22 cellular contexts compared by ENCODE assay signal in the genomic region with DNA sequence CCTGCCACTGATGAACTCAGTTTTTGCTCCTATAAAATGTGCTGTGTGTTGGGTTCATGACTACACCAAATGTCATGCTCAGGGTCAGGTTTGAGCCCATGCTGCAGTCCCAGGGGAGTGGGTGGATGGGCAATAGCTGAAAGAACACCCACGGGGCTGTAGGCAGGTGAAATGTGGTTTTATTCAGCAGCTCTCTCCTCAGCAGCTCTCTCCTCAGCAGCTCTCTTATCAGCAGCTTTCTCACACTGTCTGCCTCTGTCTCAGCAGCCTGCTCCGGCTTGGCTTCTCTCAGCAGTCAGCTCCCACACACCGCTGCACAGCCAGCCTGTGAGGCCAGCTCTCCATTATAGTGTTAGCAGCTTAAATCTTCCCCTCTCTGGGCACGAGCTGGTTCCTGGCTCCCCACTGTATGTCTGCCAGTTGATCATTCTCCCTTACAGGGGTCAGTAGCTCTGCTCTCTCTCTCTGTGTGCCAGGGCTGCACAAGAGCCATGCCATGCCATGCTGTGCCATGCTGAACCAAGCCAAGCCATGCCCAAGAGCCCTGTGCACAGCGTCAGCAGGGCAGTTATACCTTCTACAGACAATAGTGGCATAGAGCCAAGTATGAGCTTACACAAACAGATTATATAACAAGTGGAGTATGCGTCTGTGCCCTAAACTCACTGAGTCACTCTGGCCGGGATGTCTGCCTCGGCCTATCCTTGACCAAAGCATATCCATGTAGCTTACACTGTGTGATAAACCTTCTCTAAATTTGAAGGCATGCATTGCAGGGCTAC.
DNase-seq lines count a peak whose midpoint lies in the region; ATAC-seq and TF ChIP-seq lines count a peak whose summit lies in the region.
"Had no signal": no experiment of that assay in that cellular context is flagged by ENCODE, and none has a peak within 500 bp of the region (broad histone marks: within the 10 kb centered on the region; RNA-seq: fewer than 3 reads in every experiment).

No MANE protein-coding gene starts in this region.

- peaks cover 2% of the 10 kb centered on the region for H3K36me3 Mint-ChIP-seq in nephron (ENCODE audit: low read depth)
- H3K36me3 Mint-ChIP-seq: WTC11 had no signal

- intact Hi-C loops in spleen (cut with DNase I; ENCODE audit: low total_unique reads), result no loop called here

- H3K36me3 ChIP-seq in brain microvascular endothelial cell (replicated peaks) (no peaks in the 10 kb centered on the region), spleen (no peaks in the 10 kb centered on the region)

- ATAC-seq in HG02588 (IDR thresholded peaks at IDR 0.05; ENCODE audit: unreplicated experiment) (no peak), GM19397 (IDR thresholded peaks at IDR 0.05; ENCODE audit: unreplicated experiment) (no peak)
- ATAC-seq: activated CD8-positive, alpha-beta T cell treated with anti-CD3 and anti-CD28 coated beads, Interleukin-2, amount 10 ng/mL, durations not matched to agents 7 days and 5 days; activated T-cell treated with anti-CD3 and anti-CD28 coated beads, Interleukin-2, amount 50 U/mL, for 72 hours; K562; right cardiac atrium; T-helper 17 cell; WTC11 had no signal

- no peak overlapping the region for H3K27ac ChIP-seq in brain microvascular endothelial cell
- no peak overlapping the region for H3K27ac ChIP-seq in spleen

- TF ChIP-seq POLR2A in spleen (IDR thresholded peaks at IDR 0.05), result no peak

- TF ChIP-seq RAD21 in Ishikawa (IDR thresholded peaks at IDR 0.05; ENCODE audit: low read depth), result no peak

- H3K4me1 Mint-ChIP-seq in nephron, result peaks cover 15% of the 10 kb centered on the region
- H3K4me1 Mint-ChIP-seq: central memory CD8-positive, alpha-beta T cell; T-helper 17 cell had no signal

- peak; percentile 64; the same call in 1 of the 2 replicates for TF ChIP-seq EP300 in Ishikawa (IDR thresholded peaks at IDR 0.05; ENCODE audit: borderline replicate concordance)

- H3K9me3 ChIP-seq in spleen, result peaks cover 0 to 6% (median 0%) of the 10 kb centered on the region in 8 donors
- H3K9me3 ChIP-seq: Caco-2 had no signal

- in situ Hi-C loops in Caki2 (cut with HindIII; ENCODE audit: low pct_unique_long_range_greater_than_20kb, low sequenced_read_pairs) (no loop called here), brain microvascular endothelial cell (cut with HindIII; ENCODE audit: low pct_ligation_motif_present, low sequenced_read_pairs) (no loop called here)

- H3K4me3 ChIP-seq in brain microvascular endothelial cell (ENCODE audit: low read depth, low read length), result no peak overlapping the region
- no peak overlapping the region for H3K4me3 ChIP-seq in spleen
- H3K4me3 ChIP-seq: K562 had no signal

- no peaks in the 10 kb centered on the region for H3K4me1 ChIP-seq in spleen
- H3K4me1 ChIP-seq: Caco-2 had no signal

- H3K27me3 Mint-ChIP-seq in nephron (ENCODE audit: low read depth), result no peaks in the 10 kb centered on the region
- H3K27me3 Mint-ChIP-seq: central memory CD8-positive, alpha-beta T cell; T-helper 17 cell had no signal

- peak overlapping the region; percentile 9 to 54 (median 48) for H3K27ac Mint-ChIP-seq in nephron
- H3K27ac Mint-ChIP-seq: activated CD8-positive, alpha-beta T cell treated with anti-CD3 and anti-CD28 coated beads, Interleukin-2, amount 10 ng/mL, durations not matched to agents 7 days and 5 days; activated T-cell treated with anti-CD3 and anti-CD28 coated beads, Interleukin-2, amount 50 U/mL, for 72 hours; endodermal cell; T-helper 17 cell; WTC11 had no signal

- H3K27me3 ChIP-seq in brain microvascular endothelial cell (replicated peaks) (no peaks in the 10 kb centered on the region), spleen (replicated peaks in 1 of 7) (no peaks in the 10 kb centered on the region)

- 63 to 76% (median 72%) methylated on average over 8 of the region's 8 CpGs for WGBS in spleen, 5 donors

- no peak overlapping the region for H3K4me3 Mint-ChIP-seq in nephron
- H3K4me3 Mint-ChIP-seq: activated CD8-positive, alpha-beta T cell treated with anti-CD3 and anti-CD28 coated beads, Interleukin-2, amount 10 ng/mL, durations not matched to agents 7 days and 5 days; activated T-cell treated with anti-CD3 and anti-CD28 coated beads, Interleukin-2, amount 50 U/mL, for 72 hours; central memory CD8-positive, alpha-beta T cell; endodermal cell; T-helper 17 cell; WTC11 had no signal

- DNase-seq in Caki2 (ENCODE audit: low read depth) (peak; percentile 1), brain microvascular endothelial cell (peak; percentile 13), NCI-H2227 (lab: John Stamatoyannopoulos, UW; ENCODE audit: unreplicated experiment) (no peak), spleen (no peak)
- DNase-seq: activated CD8-positive, alpha-beta T cell treated with anti-CD3 and anti-CD28 coated beads, Interleukin-2, amount 10 ng/mL, durations not matched to agents 7 days and 5 days; activated T-cell treated with anti-CD3 and anti-CD28 coated beads, Interleukin-2, amount 50 U/mL, for 72 hours; Caco-2; endodermal cell; hypothalamus; NCI-H1105; NCI-H2171 treated with DMSO at 0.1 percent for 48 hours; right cardiac atrium; SHP77 treated with DMSO at 0.1 percent for 48 hours; stimulated activated CD4-positive, alpha-beta T cell treated with anti-CD3 and anti-CD28 coated beads, Interleukin-1b, Interleukin-23, amount 100 ng/mL, for 48 hours; T-helper 17 cell had no signal

- no peak for TF ChIP-seq CTCF in brain microvascular endothelial cell (IDR thresholded peaks at IDR 0.05; ENCODE audit: low read depth, low read length, missing control alignments)
- TF ChIP-seq CTCF in nephron (IDR thresholded peaks at IDR 0.05; ENCODE audit: unreplicated experiment in 3 of 3), result no peak
- no peak for TF ChIP-seq CTCF in spleen (IDR thresholded peaks at IDR 0.05 in 8 of 11, conservative IDR thresholded peaks at IDR 0.05 in 3 of 11)

- H3K9me3 Mint-ChIP-seq in nephron, result peaks cover 4% of the 10 kb centered on the region
- H3K9me3 Mint-ChIP-seq: central memory CD8-positive, alpha-beta T cell had no signal

TF ChIP-seq in Ishikawa, 13 proteins besides CTCF, POLR2A, EP300 and RAD21:
- TF ChIP-seq, protein P1, sequence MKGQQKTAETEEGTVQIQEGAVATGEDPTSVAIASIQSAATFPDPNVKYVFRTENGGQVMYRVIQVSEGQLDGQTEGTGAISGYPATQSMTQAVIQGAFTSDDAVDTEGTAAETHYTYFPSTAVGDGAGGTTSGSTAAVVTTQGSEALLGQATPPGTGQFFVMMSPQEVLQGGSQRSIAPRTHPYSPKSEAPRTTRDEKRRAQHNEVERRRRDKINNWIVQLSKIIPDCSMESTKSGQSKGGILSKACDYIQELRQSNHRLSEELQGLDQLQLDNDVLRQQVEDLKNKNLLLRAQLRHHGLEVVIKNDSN (IDR thresholded peaks at IDR 0.05), result no peak
- peak; percentile 87 for TF ChIP-seq NFIC (IDR thresholded peaks at IDR 0.05)
- TF ChIP-seq, protein P2, sequence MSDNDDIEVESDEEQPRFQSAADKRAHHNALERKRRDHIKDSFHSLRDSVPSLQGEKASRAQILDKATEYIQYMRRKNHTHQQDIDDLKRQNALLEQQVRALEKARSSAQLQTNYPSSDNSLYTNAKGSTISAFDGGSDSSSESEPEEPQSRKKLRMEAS (IDR thresholded peaks at IDR 0.05), result peak; percentile 32; the same call in 1 of the 2 replicates
- TF ChIP-seq FOXM1 (IDR thresholded peaks at IDR 0.05; ENCODE audit: borderline replicate concordance, low read depth), result no peak

Comparison
In these comparisons a context has a peak if more than half of its experiments do, and no peak if none do; other contexts are left out.
1. DNase-seq: peak in Caki2 (single experiment) and brain microvascular endothelial cell (single experiment); none in NCI-H2227 (single experiment) and spleen (single experiment).